ENCODE assay signal across 7 cellular contexts in the genomic region with DNA sequence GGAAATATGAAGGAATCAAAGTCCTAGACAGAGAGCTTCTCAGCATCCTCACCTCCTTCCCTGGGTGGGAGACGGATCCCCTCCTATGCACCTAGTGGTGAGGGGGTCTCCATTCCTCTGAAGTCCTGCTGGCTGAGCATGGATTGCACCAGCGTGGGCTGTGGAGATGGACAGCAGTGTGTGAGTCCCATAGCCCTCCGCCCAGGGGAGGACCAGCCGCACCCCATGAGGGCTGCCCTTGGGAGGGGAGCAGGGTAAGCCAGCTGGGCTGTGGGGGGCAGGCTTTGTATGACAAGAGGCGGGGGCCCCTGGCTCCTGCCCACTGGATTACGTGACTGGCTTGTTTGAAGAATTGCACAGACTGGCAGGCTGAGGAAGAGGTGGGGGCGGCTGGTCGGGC.
"Had no signal": no experiment of that assay in that cellular context is flagged by ENCODE, and none has a peak within 500 bp of the region (broad histone marks: within the 10 kb centered on the region; RNA-seq: fewer than 3 reads in every experiment).

No MANE protein-coding gene starts in this region.

- H3K9ac ChIP-seq: GM23248 had no signal

- H3K4me1 Mint-ChIP-seq: IgD-negative memory B cell had no signal

- H3K36me3 Mint-ChIP-seq: IgD-negative memory B cell had no signal

- H3K4me3 Mint-ChIP-seq: IgD-negative memory B cell had no signal

- DNase-seq: GM23248, GOT3, H7, HCEC 1CT, KBM-7 had no signal

- H3K4me3 ChIP-seq: GM23248 had no signal

- H3K27me3 Mint-ChIP-seq: IgD-negative memory B cell had no signal

- H3K27ac Mint-ChIP-seq: IgD-negative memory B cell had no signal

- H2AFZ ChIP-seq: GM23248 had no signal

- H3K27ac ChIP-seq: GM23248, HL-60 had no signal
